Comparison of ENCODE assay signal across 8 cellular contexts in genomic region chr20:38349856-38350255, GRCh38. TPM values are rescaled to one million over a fixed set of nuclear protein-coding genes. Genes with fewer than 3 reads are reported as not detected.
"Had no signal": no experiment of that assay in that cellular context is flagged by ENCODE, and none has a peak within 500 bp of the region (broad histone marks: within the 10 kb centered on the region; RNA-seq: fewer than 3 reads in every experiment).

No MANE protein-coding gene starts in this region.

- ATAC-seq: HepG2 had no signal

- H3K4me3 Mint-ChIP-seq: IgD-negative memory B cell had no signal

- DNase-seq: IMR-90, KBM-7, KG1 had no signal

- H3K27ac ChIP-seq: HL-60 had no signal

- H3K9me3 Mint-ChIP-seq: IgD-negative memory B cell had no signal

- H3K27ac Mint-ChIP-seq: IgD-negative memory B cell had no signal

- FAIRE-seq: HepG2 had no signal

RNA-seq across cellular contexts. Expression of gene LBP, which starts 3.6 kb away (rescaled TPM):
- total RNA-seq: HT1080, IMR-90 had no signal
- polyA plus RNA-seq: IgD-negative memory B cell, IMR-90 had no signal

RNA-seq across cellular contexts. Expression of gene BPI, which starts 45.9 kb away (rescaled TPM):
- total RNA-seq: HepG2, HT-29, HT1080, IMR-90 had no signal
- polyA plus RNA-seq: HepG2, IgD-negative memory B cell had no signal
